Comparison of ENCODE assay signal across 15 cellular contexts in the genomic region with DNA sequence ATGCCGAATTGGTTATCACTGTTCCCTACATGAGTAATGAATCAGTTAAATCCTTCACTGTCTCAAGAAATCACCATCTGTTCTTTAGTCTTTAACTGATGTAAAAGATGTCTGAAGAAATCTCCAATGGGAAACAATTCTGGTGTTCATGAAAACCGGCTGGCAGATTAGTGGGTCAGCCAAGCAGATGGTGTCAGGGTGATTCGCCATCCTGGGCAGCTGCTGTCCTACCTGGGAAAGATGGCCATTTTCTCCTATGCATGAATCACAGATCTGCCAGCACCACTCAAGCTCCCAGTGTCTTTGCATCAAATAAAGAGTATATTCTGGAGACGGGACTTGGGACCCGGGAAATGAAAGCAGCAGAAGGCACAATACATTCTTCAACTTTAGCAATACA.
"Had no signal": no experiment of that assay in that cellular context is flagged by ENCODE, and none has a peak within 500 bp of the region (broad histone marks: within the 10 kb centered on the region; RNA-seq: fewer than 3 reads in every experiment).

No MANE protein-coding gene starts in this region.

- ATAC-seq: left lobe of liver; sciatic nerve; stimulated activated naive CD8-positive, alpha-beta T cell treated with anti-CD3 and anti-CD28 coated beads, Interleukin-15, amount 100 ng/mL, for 72 hours; T-helper 17 cell; upper lobe of right lung had no signal

- H3K27ac ChIP-seq: neural progenitor cell, ovary, spleen, testis, upper lobe of right lung had no signal

- H3K27me3 ChIP-seq: neural progenitor cell, ovary, spleen, testis, upper lobe of right lung had no signal

- DNase-seq: activated B cell treated with CpG ODN at 0.5 μM for 24 hours; activated CD4-positive, alpha-beta T cell treated with anti-CD3 and anti-CD28 coated beads, Interleukin-2, amount 10 ng/mL, durations not matched to agents 24 days and 14 days; activated CD8-positive, alpha-beta memory T cell treated with anti-CD3 and anti-CD28 coated beads, Interleukin-2, amount 50 U/mL, for 48 hours; activated naive CD4-positive, alpha-beta T cell; activated naive CD8-positive, alpha-beta T cell treated with anti-CD3 and anti-CD28 coated beads, Interleukin-2, amount 10 ng/mL, durations not matched to agents 7 days and 5 days; islet precursor cell; ovary; spleen; stimulated activated naive CD8-positive, alpha-beta T cell treated with anti-CD3 and anti-CD28 coated beads, Interleukin-15, amount 100 ng/mL, for 72 hours; T-helper 17 cell; testis; upper lobe of right lung had no signal

- H3K4me1 ChIP-seq: spleen, testis, upper lobe of right lung had no signal
